In the genomic region with DNA sequence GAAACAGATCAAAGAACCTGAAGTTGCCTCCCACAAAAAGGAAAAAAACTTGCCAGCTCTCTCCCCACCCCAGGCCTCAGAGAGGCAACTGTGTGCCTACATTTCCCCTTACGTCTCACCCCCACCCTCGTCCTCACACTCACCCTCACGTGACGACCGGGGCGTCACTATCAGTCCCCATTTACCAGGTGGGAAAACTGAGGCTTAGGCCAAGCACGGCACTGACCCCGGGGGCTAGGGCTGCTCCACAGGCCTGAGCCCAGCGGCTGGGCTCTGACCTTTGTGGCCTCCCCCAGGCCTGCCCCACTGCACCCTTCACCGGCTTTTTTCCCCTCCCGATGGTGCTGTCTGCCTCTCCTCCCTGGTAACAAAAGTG, we compare ENCODE assay signal across 19 cellular contexts. TPM values are rescaled to one million over a fixed set of nuclear protein-coding genes. Genes with fewer than 3 reads are reported as not detected.
DNase-seq lines count a peak whose midpoint lies in the region; ATAC-seq and TF ChIP-seq lines count a peak whose summit lies in the region.
"Had no signal": no experiment of that assay in that cellular context is flagged by ENCODE, and none has a peak within 500 bp of the region (broad histone marks: within the 10 kb centered on the region; RNA-seq: fewer than 3 reads in every experiment).

No MANE protein-coding gene starts in this region.

- POLR2A ChIA-PET in activated CD8-positive, alpha-beta T cell treated with anti-CD3 and anti-CD28 coated beads for 36 hours (lab: Charles Lee), result interaction anchor here (0.8 to 7.3 kb wide), 10 partner anchors 10 to 56 kb away, joined by 3 to 59 read pairs (median 6); no protein-coding TSS in a partner anchor

- H3K27me3 ChIP-seq in tibial nerve, result no peaks in the 10 kb centered on the region

- no peak overlapping the region for H3K4me3 ChIP-seq in tibial nerve
- H3K4me3 ChIP-seq: SK-N-MC had no signal

- intact Hi-C loops in activated CD8-positive, alpha-beta T cell treated with anti-CD3 and anti-CD28 coated beads for 36 hours (cut with micrococcal nuclease), result no loop called here
- intact Hi-C loops in dendritic cell treated with granulocyte-macrophage colony-stimulating factor and Interleukin-4, amounts not matched to agents 40 ng/mL and 50 ng/mL, for 4 days (cut with micrococcal nuclease), result no loop called here

- TF ChIP-seq CTCF in activated CD8-positive, alpha-beta T cell treated with anti-CD3 and anti-CD28 coated beads for 36 hours (IDR thresholded peaks at IDR 0.05), result no peak
- TF ChIP-seq CTCF in tibial nerve (IDR thresholded peaks at IDR 0.05), result no peak

- no peak overlapping the region for H3K27ac ChIP-seq in tibial nerve
- H3K27ac ChIP-seq: SK-N-MC, WERI-Rb-1 had no signal

- H3K9me3 Mint-ChIP-seq in activated CD8-positive, alpha-beta T cell treated with anti-CD3 and anti-CD28 coated beads for 36 hours, result peaks cover 6% of the 10 kb centered on the region
- H3K9me3 Mint-ChIP-seq in dendritic cell treated with granulocyte-macrophage colony-stimulating factor and Interleukin-4, amounts not matched to agents 40 ng/mL and 50 ng/mL, for 4 days, result peaks cover 6% of the 10 kb centered on the region

- H3K27ac Mint-ChIP-seq in activated CD8-positive, alpha-beta T cell treated with anti-CD3 and anti-CD28 coated beads for 36 hours, result peak overlapping the region; percentile 94
- H3K27ac Mint-ChIP-seq in dendritic cell treated with granulocyte-macrophage colony-stimulating factor and Interleukin-4, amounts not matched to agents 40 ng/mL and 50 ng/mL, for 4 days, result peak overlapping the region; percentile 18
- H3K27ac Mint-ChIP-seq: type B pancreatic cell had no signal

- no peak for TF ChIP-seq EP300 in tibial nerve (IDR thresholded peaks at IDR 0.05)

- H3K9me3 ChIP-seq in tibial nerve, result peaks cover 0 to 12% (median under 1%) of the 10 kb centered on the region in 4 donors

- peaks cover 0 to 4% (median 0%) of the 10 kb centered on the region in 4 donors for H3K4me1 ChIP-seq in tibial nerve

- DNase-seq in activated T-cell treated with anti-CD3 and anti-CD28 coated beads for 4 hours (peak; percentile 48), tibial nerve (ENCODE audit: low spot score in 2 of 2) (no peak), putamen (ENCODE audit: low spot score) (no peak), SKM-1 (lab: John Stamatoyannopoulos, UW; ENCODE audit: unreplicated experiment) (no peak)
- DNase-seq in activated T-cell treated with anti-CD3 and anti-CD28 coated beads, Interleukin-2, amount 50 U/mL, for 1 hour, result no peak
- DNase-seq in activated CD8-positive, alpha-beta T cell treated with anti-CD3 and anti-CD28 coated beads for 36 hours, result peak; percentile 78
- DNase-seq in stimulated activated naive CD4-positive, alpha-beta T cell (lab: John Stamatoyannopoulos, UW), result peak in 5 of 6 experiments; percentile 12 to 37 (median 25)
- DNase-seq: GDM1, NCI-H187 treated with DMSO at 0.1 percent for 48 hours, NCI-H510A treated with DMSO at 0.1 percent for 48 hours, OCI-M1, WERI-Rb-1 had no signal

- no peak for TF ChIP-seq POLR2A in tibial nerve (IDR thresholded peaks at IDR 0.05)

- WGBS in tibial nerve, 2 donors, result 70 to 76% methylated on average over 11 of the region's 11 CpGs

- peaks cover 35% of the 10 kb centered on the region for H3K36me3 Mint-ChIP-seq in activated CD8-positive, alpha-beta T cell treated with anti-CD3 and anti-CD28 coated beads for 36 hours (ENCODE audit: low read depth)
- no peaks in the 10 kb centered on the region for H3K36me3 Mint-ChIP-seq in dendritic cell treated with granulocyte-macrophage colony-stimulating factor and Interleukin-4, amounts not matched to agents 40 ng/mL and 50 ng/mL, for 4 days (ENCODE audit: low read depth)
- H3K36me3 Mint-ChIP-seq: type B pancreatic cell had no signal

- CTCF ChIA-PET in activated CD8-positive, alpha-beta T cell treated with anti-CD3 and anti-CD28 coated beads for 36 hours (lab: Charles Lee), result interaction anchor here (0.9 to 6.3 kb wide), 5 partner anchors 9 to 120 kb away, joined by 3 to 40 read pairs (median 7); no protein-coding TSS in a partner anchor

- H3K27me3 Mint-ChIP-seq in activated CD8-positive, alpha-beta T cell treated with anti-CD3 and anti-CD28 coated beads for 36 hours, result no peaks in the 10 kb centered on the region
- peaks cover 26% of the 10 kb centered on the region for H3K27me3 Mint-ChIP-seq in dendritic cell treated with granulocyte-macrophage colony-stimulating factor and Interleukin-4, amounts not matched to agents 40 ng/mL and 50 ng/mL, for 4 days

- peak overlapping the region; percentile 45 for H3K4me3 Mint-ChIP-seq in activated CD8-positive, alpha-beta T cell treated with anti-CD3 and anti-CD28 coated beads for 36 hours
- H3K4me3 Mint-ChIP-seq in dendritic cell treated with granulocyte-macrophage colony-stimulating factor and Interleukin-4, amounts not matched to agents 40 ng/mL and 50 ng/mL, for 4 days, result no peak overlapping the region
- H3K4me3 Mint-ChIP-seq: type B pancreatic cell had no signal

- H3K36me3 ChIP-seq in tibial nerve, result no peaks in the 10 kb centered on the region
- H3K36me3 ChIP-seq: WERI-Rb-1 had no signal

- peak; percentile 63 for ATAC-seq in activated CD8-positive, alpha-beta T cell treated with anti-CD3 and anti-CD28 coated beads for 36 hours

- peaks cover 90% of the 10 kb centered on the region for H3K4me1 Mint-ChIP-seq in activated CD8-positive, alpha-beta T cell treated with anti-CD3 and anti-CD28 coated beads for 36 hours (ENCODE audit: low read depth)
- peaks cover 38% of the 10 kb centered on the region for H3K4me1 Mint-ChIP-seq in dendritic cell treated with granulocyte-macrophage colony-stimulating factor and Interleukin-4, amounts not matched to agents 40 ng/mL and 50 ng/mL, for 4 days (ENCODE audit: low read depth)

RNA-seq across cellular contexts. Expression of gene RUNX3, which starts 51.5 kb away (rescaled TPM):
- 100 to 1,000 TPM; 180 to 183 TPM for total RNA-seq in activated CD8-positive, alpha-beta T cell treated with anti-CD3 and anti-CD28 coated beads for 36 hours
- total RNA-seq in tibial nerve, result 1 to 10 TPM in 3 of 4 donors, under 1 TPM in 1; 0.22 to 3.3 (median 1.2) TPM
- total RNA-seq: A172, cerebellum, epithelial cell of proximal tubule, LHCN-M2 had no signal

Comparison
In these comparisons a context has a peak if more than half of its experiments do, and no peak if none do; other contexts are left out.
1. DNase-seq: peak in activated T-cell treated with anti-CD3 and anti-CD28 coated beads for 4 hours (single experiment), activated CD8-positive, alpha-beta T cell treated with anti-CD3 and anti-CD28 coated beads for 36 hours (single experiment) and stimulated activated naive CD4-positive, alpha-beta T cell (5 of 6); none in activated T-cell treated with anti-CD3 and anti-CD28 coated beads, Interleukin-2, amount 50 U/mL, for 1 hour (single experiment), tibial nerve (0 of 2), putamen (single experiment) and SKM-1 (single experiment).
2. RNA of gene RUNX3, which starts 51.5 kb away (total RNA-seq): 180 to 183 TPM in activated CD8-positive, alpha-beta T cell treated with anti-CD3 and anti-CD28 coated beads for 36 hours; 0.22 to 3.3 TPM in tibial nerve; every median in the first group is over 10 times any median in the second.